1 cellular context compared by ENCODE assay signal in the genomic region with DNA sequence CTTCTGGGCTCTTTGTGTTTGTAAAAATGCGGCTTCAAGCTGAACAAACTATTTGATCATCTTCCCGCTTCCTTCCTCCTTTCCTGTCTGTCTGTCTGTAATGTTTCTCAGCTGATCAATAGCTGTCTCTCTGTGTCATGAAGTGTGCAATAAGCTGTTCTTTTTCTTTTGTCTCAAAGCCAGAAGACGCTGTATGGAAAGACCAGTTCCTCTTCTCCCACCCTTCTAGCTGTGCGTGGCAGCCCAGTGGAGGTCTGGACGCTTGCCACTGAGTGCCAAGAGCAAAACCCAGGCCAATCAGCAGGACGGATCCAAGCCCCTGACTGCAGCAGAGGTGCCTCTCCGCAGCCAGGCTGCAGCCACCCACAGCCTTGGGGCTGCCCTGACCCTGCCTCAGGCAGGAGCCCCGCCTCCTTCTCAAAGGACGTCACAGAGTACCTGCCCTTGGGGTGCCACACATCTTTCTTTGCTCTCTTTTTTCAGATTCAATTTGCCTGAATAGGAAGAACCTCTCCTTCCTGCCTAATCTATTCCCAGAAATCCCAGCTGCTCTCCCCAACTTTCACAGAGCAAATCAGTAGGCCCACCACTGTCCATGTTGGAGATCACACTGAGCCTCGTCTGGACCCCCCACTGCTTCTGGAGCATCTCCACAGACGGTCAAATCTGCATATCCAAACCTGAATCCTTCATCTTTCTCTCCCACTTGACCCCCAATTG.
TF ChIP-seq lines count a peak whose summit lies in the region.

No MANE protein-coding gene starts in this region.

TF ChIP-seq in HCT116, 20 proteins besides CTCF, POLR2A, EP300 and RAD21 (continued from another document):
- TF ChIP-seq, protein P1, sequence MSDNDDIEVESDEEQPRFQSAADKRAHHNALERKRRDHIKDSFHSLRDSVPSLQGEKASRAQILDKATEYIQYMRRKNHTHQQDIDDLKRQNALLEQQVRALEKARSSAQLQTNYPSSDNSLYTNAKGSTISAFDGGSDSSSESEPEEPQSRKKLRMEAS (IDR thresholded peaks at IDR 0.05): no peak
- TF ChIP-seq EZH2 (IDR thresholded peaks at IDR 0.05) (no peak), JUND (IDR thresholded peaks at IDR 0.05) (no peak)
TF ChIP-seq in HCT116: peak in this region for 0.
